In genomic region chr12:122500685-122501488, GRCh38 we compare ENCODE assay signal across 8 cellular contexts. TPM values are rescaled to one million over a fixed set of nuclear protein-coding genes. Genes with fewer than 3 reads are reported as not detected.
DNase-seq lines count a peak whose midpoint lies in the region; ATAC-seq, FAIRE-seq and TF ChIP-seq lines count a peak whose summit lies in the region.

Gene ZCCHC8, minus strand, starts transcription at chr12:122500932. Its CDS starts 92 bp downstream, at chr12:122500840.

- H3K4me3 ChIP-seq in psoas muscle: peak within 1 kb of the TSS; percentile 96

- no peak for TF ChIP-seq CTCF in psoas muscle (IDR thresholded peaks at IDR 0.05)

- H3K36me3 ChIP-seq in psoas muscle (ENCODE audit: insufficient read depth in 1 of 2, low read depth in 1 of 2): peaks cover 5 to 62% of the 10 kb centered on the region in 2 donors

- ATAC-seq in GM18498 (IDR thresholded peaks at IDR 0.05; ENCODE audit: unreplicated experiment) (peak; percentile 93), HG02938 (IDR thresholded peaks at IDR 0.05; ENCODE audit: unreplicated experiment) (peak; percentile 84), left ventricle myocardium superior (peak; percentile 99), psoas muscle (peak; percentile 93 to 96 (median 95))

- DNase-seq in NCI-H187 (lab: John Stamatoyannopoulos, UW) (peak; percentile 97 to 98), T-helper 2 cell (peak; percentile 90 to 99 (median 95)), left ventricle myocardium superior (peak; percentile 98), psoas muscle (peak; percentile 97 to 98), urothelium cell line (ENCODE audit: low spot score) (peak; percentile 96)

- peaks cover 36% of the 10 kb centered on the region for H3K4me1 ChIP-seq in psoas muscle

- H3K27ac ChIP-seq in angular gyrus (ENCODE audit: low read depth, low read length) (peak within 1 kb of the TSS; percentile 93), psoas muscle (peak within 1 kb of the TSS; percentile 99)

- intact Hi-C loops in left ventricle myocardium superior (cut with micrococcal nuclease) (no loop called here), psoas muscle (cut with DNase I) (loop anchor here (1.0 to 10.0 kb wide), 3 partner anchors 25 to 166 kb away; partner anchors contain the start of gene RSRC2 (in 1 of the 2))

- peak; percentile 75 for FAIRE-seq in urothelium cell line (lab: Jason Lieb, UNC)

- H3K9me3 ChIP-seq in psoas muscle: no peaks in the 10 kb centered on the region

- H3K27me3 ChIP-seq in psoas muscle (ENCODE audit: insufficient read depth in 3 of 3, low read length in 2 of 3): no peaks in the 10 kb centered on the region

- WGBS in psoas muscle, 3 donors: 1 to 2% (median 1%) methylated on average over 52 of the region's 52 CpGs

RNA-seq across cellular contexts. Expression of gene ZCCHC8, which starts in this region (rescaled TPM):
- total RNA-seq in left ventricle myocardium superior: 9.0 TPM
- 10 to 100 TPM; 10.9 to 22.2 (median 14.3) TPM for total RNA-seq in psoas muscle
- polyA plus RNA-seq in psoas muscle: 10 to 100 TPM; 10.9 to 21.3 (median 19.5) TPM

Comparison
In these comparisons a context has a peak if more than half of its experiments do, and no peak if none do; other contexts are left out.
1. Peak in every context shown above with its lines: DNase-seq, ATAC-seq, H3K4me3 ChIP-seq and H3K27ac ChIP-seq.